Comparison of ENCODE assay signal across 1 cellular context in genomic region chr13:51978836-51979556, GRCh38.
TF ChIP-seq lines count a peak whose summit lies in the region.

No MANE protein-coding gene starts in this region.

TF ChIP-seq in K562, 482 proteins besides CTCF, POLR2A, EP300 and RAD21 (continued from another document and continues in another):
- TF ChIP-seq NFE2L1 (tag; IDR thresholded peaks at IDR 0.05; ENCODE audit: borderline replicate concordance, low read depth) (no peak), KAT2B (IDR thresholded peaks at IDR 0.05; ENCODE audit: low read depth, low read length) (no peak), TAF1 (IDR thresholded peaks at IDR 0.05; ENCODE audit: control insufficient read depth, extremely low read depth, insufficient read depth, low read length, severe bottlenecking) (peak; percentile 15), CREB3L1 (IDR thresholded peaks at IDR 0.05; ENCODE audit: borderline replicate concordance, low read depth) (no peak; the same call in 1 of the 2 replicates), ATF7 (IDR thresholded peaks at IDR 0.05) (peak; percentile 79; the same call in 1 of the 2 replicates), KAT8 (IDR thresholded peaks at IDR 0.05; ENCODE audit: low read depth) (no peak), CEBPB (tag; IDR thresholded peaks at IDR 0.05) (peak; percentile 98), MCM7 (IDR thresholded peaks at IDR 0.05) (no peak), RNF2 (IDR thresholded peaks at IDR 0.05) (no peak), ZNF282 (CRISPR knock-in tag; IDR thresholded peaks at IDR 0.05) (no peak), POLR2B (IDR thresholded peaks at IDR 0.05; ENCODE audit: low read depth, partially characterized antibody) (peak; percentile 20), ZNF785 (CRISPR knock-in tag; IDR thresholded peaks at IDR 0.05) (no peak), ZNF764 (CRISPR knock-in tag; IDR thresholded peaks at IDR 0.05; ENCODE audit: low read depth) (no peak), HMG20A (CRISPR knock-in tag; conservative IDR thresholded peaks at IDR 0.05) (no peak), ZNF384 (IDR thresholded peaks at IDR 0.05; ENCODE audit: low read depth, low read length) (no peak), NR1H2 (CRISPR knock-in tag; IDR thresholded peaks at IDR 0.05) (no peak), SUPT5H (IDR thresholded peaks at IDR 0.05) (0 out of 2 replicates have a peak, but pooled peaks have one; percentile 12), CEBPG (CRISPR knock-in tag; IDR thresholded peaks at IDR 0.05) (peak; percentile 93), CEBPG (tag; conservative IDR thresholded peaks at IDR 0.05 in 1 of 2, IDR thresholded peaks at IDR 0.05 in 1 of 2) (peak; percentile 86 to 90), NFIX (CRISPR knock-in tag; IDR thresholded peaks at IDR 0.05; ENCODE audit: low read depth) (no peak), SNRNP70 (optimal IDR thresholded peaks at IDR 0.05; ENCODE audit: low read depth, low read length) (no peak), DACH1 (IDR thresholded peaks at IDR 0.05; ENCODE audit: partially characterized antibody) (peak; percentile 35), L3MBTL2 (IDR thresholded peaks at IDR 0.05) (peak; percentile 61), FOSL1 (tag; conservative IDR thresholded peaks at IDR 0.05) (0 out of 2 replicates have a peak, but pooled peaks have one; percentile 12), CHD7 (IDR thresholded peaks at IDR 0.05; ENCODE audit: low read depth, low read length) (no peak), ZBTB7A (IDR thresholded peaks at IDR 0.05; ENCODE audit: borderline replicate concordance, control insufficient read depth, low read depth, low read length) (no peak), SAP30 (IDR thresholded peaks at IDR 0.05; ENCODE audit: borderline replicate concordance, insufficient read depth, low read depth, low read length, poor library complexity, severe bottlenecking) (no peak), JUND (IDR thresholded peaks at IDR 0.05; ENCODE audit: borderline replicate concordance, low read depth, low read length) (peak; percentile 46; the same call in 1 of the 2 replicates), JUND (tag; IDR thresholded peaks at IDR 0.05; ENCODE audit: borderline replicate concordance, low read depth, low read length) (no peak), NFRKB (IDR thresholded peaks at IDR 0.05; ENCODE audit: low read depth) (0 out of 2 replicates have a peak, but pooled peaks have one; percentile 45), NFIC (IDR thresholded peaks at IDR 0.05) (no peak), SRSF7 (optimal IDR thresholded peaks at IDR 0.05; ENCODE audit: low read depth, low read length) (no peak), DLX4 (CRISPR knock-in tag; IDR thresholded peaks at IDR 0.05) (no peak), RCOR1 (IDR thresholded peaks at IDR 0.05; ENCODE audit: borderline replicate concordance in 1 of 2, low read depth in 2 of 2, low read length in 2 of 2) (no peak), MEIS2 (IDR thresholded peaks at IDR 0.05; ENCODE audit: partially characterized antibody) (peak; percentile 53), ZHX1 (conservative IDR thresholded peaks at IDR 0.05; ENCODE audit: low read length) (no peak), ZNF639 (CRISPR knock-in tag; conservative IDR thresholded peaks at IDR 0.05 in 1 of 2, IDR thresholded peaks at IDR 0.05 in 1 of 2) (no peak), PPARD (CRISPR knock-in tag; IDR thresholded peaks at IDR 0.05) (no peak), PCBP1 (IDR thresholded peaks at IDR 0.05; ENCODE audit: low read depth, low read length, poor library complexity, severe bottlenecking) (no peak)
- TF ChIP-seq, protein P1, sequence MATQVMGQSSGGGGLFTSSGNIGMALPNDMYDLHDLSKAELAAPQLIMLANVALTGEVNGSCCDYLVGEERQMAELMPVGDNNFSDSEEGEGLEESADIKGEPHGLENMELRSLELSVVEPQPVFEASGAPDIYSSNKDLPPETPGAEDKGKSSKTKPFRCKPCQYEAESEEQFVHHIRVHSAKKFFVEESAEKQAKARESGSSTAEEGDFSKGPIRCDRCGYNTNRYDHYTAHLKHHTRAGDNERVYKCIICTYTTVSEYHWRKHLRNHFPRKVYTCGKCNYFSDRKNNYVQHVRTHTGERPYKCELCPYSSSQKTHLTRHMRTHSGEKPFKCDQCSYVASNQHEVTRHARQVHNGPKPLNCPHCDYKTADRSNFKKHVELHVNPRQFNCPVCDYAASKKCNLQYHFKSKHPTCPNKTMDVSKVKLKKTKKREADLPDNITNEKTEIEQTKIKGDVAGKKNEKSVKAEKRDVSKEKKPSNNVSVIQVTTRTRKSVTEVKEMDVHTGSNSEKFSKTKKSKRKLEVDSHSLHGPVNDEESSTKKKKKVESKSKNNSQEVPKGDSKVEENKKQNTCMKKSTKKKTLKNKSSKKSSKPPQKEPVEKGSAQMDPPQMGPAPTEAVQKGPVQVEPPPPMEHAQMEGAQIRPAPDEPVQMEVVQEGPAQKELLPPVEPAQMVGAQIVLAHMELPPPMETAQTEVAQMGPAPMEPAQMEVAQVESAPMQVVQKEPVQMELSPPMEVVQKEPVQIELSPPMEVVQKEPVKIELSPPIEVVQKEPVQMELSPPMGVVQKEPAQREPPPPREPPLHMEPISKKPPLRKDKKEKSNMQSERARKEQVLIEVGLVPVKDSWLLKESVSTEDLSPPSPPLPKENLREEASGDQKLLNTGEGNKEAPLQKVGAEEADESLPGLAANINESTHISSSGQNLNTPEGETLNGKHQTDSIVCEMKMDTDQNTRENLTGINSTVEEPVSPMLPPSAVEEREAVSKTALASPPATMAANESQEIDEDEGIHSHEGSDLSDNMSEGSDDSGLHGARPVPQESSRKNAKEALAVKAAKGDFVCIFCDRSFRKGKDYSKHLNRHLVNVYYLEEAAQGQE (CRISPR knock-in tag; IDR thresholded peaks at IDR 0.05; ENCODE audit: low read depth) = no peak
- TF ChIP-seq, protein P2, sequence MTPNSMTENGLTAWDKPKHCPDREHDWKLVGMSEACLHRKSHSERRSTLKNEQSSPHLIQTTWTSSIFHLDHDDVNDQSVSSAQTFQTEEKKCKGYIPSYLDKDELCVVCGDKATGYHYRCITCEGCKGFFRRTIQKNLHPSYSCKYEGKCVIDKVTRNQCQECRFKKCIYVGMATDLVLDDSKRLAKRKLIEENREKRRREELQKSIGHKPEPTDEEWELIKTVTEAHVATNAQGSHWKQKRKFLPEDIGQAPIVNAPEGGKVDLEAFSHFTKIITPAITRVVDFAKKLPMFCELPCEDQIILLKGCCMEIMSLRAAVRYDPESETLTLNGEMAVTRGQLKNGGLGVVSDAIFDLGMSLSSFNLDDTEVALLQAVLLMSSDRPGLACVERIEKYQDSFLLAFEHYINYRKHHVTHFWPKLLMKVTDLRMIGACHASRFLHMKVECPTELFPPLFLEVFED (CRISPR knock-in tag; conservative IDR thresholded peaks at IDR 0.05) = no peak
